In the genomic region with DNA sequence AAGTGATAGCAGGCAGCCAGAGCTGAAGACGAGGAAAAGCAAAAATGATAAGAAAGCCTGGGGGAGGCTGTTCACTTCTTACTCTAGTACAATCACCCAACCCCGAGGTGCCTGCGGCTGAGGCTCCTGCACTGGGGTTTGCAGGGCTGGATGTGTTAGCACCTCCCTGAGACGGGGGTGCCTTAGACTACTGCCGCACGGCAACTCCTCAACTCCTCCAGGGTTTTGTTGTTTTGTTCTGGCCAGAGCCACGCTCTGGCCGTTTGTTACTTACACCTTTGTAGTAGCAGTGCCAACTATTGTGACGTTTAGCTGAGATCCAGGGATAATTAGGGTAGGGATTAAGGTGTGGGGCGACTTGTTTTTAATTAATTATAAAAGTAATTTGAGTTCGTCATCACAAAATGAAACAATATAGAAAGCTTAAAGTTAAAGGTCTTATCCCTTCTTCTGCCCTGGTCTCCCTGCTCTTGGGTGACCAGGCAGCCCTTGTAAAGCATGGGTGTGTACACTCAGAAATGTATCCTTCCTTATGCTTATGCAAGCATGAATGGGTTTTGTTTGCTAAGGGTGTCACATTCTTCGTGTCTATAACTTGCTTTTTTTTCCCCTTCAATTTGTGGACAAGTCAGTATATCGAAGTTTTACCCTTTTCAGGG, we compare ENCODE assay signal across 2 cellular contexts.
TF ChIP-seq lines count a peak whose summit lies in the region.

No MANE protein-coding gene starts in this region.

TF ChIP-seq in A549, 52 proteins besides CTCF, POLR2A, EP300 and RAD21 (continued from another document):
- TF ChIP-seq, protein P1, sequence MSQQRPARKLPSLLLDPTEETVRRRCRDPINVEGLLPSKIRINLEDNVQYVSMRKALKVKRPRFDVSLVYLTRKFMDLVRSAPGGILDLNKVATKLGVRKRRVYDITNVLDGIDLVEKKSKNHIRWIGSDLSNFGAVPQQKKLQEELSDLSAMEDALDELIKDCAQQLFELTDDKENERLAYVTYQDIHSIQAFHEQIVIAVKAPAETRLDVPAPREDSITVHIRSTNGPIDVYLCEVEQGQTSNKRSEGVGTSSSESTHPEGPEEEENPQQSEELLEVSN (IDR thresholded peaks at IDR 0.05; ENCODE audit: borderline replicate concordance, low read depth), result no peak
- TF ChIP-seq NPAS2 (CRISPR knock-in tag; IDR thresholded peaks at IDR 0.05; ENCODE audit: borderline replicate concordance), result no peak
- TF ChIP-seq, protein P2, sequence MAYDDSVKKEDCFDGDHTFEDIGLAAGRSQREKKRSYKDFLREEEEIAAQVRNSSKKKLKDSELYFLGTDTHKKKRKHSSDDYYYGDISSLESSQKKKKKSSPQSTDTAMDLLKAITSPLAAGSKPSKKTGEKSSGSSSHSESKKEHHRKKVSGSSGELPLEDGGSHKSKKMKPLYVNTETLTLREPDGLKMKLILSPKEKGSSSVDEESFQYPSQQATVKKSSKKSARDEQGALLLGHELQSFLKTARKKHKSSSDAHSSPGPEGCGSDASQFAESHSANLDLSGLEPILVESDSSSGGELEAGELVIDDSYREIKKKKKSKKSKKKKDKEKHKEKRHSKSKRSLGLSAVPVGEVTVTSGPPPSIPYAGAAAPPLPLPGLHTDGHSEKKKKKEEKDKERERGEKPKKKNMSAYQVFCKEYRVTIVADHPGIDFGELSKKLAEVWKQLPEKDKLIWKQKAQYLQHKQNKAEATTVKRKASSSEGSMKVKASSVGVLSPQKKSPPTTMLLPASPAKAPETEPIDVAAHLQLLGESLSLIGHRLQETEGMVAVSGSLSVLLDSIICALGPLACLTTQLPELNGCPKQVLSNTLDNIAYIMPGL (CRISPR knock-in tag; IDR thresholded peaks at IDR 0.05; ENCODE audit: borderline replicate concordance), result no peak

TF ChIP-seq in SK-N-SH treated with all-trans-retinoic acid at 6 μM for 48 hours, 23 proteins besides CTCF, POLR2A, EP300 and RAD21 (continued from another document):
- TF ChIP-seq TCF4 (CRISPR knock-in tag; IDR thresholded peaks at IDR 0.05; ENCODE audit: borderline replicate concordance) (no peak), PPARA (CRISPR knock-in tag; IDR thresholded peaks at IDR 0.05; ENCODE audit: borderline replicate concordance) (no peak), ZNF70 (CRISPR knock-in tag; IDR thresholded peaks at IDR 0.05) (no peak), SNAI2 (CRISPR knock-in tag; IDR thresholded peaks at IDR 0.05) (no peak), ISL1 (CRISPR knock-in tag; IDR thresholded peaks at IDR 0.05) (no peak), ZFP3 (CRISPR knock-in tag; IDR thresholded peaks at IDR 0.05) (no peak), ZFP30 (CRISPR knock-in tag; IDR thresholded peaks at IDR 0.05) (no peak), CSDC2 (CRISPR knock-in tag; IDR thresholded peaks at IDR 0.05) (no peak), RARB (CRISPR knock-in tag; IDR thresholded peaks at IDR 0.05) (no peak), ARNTL (CRISPR knock-in tag; IDR thresholded peaks at IDR 0.05; ENCODE audit: borderline replicate concordance, low read depth) (no peak)
- TF ChIP-seq, protein P3, sequence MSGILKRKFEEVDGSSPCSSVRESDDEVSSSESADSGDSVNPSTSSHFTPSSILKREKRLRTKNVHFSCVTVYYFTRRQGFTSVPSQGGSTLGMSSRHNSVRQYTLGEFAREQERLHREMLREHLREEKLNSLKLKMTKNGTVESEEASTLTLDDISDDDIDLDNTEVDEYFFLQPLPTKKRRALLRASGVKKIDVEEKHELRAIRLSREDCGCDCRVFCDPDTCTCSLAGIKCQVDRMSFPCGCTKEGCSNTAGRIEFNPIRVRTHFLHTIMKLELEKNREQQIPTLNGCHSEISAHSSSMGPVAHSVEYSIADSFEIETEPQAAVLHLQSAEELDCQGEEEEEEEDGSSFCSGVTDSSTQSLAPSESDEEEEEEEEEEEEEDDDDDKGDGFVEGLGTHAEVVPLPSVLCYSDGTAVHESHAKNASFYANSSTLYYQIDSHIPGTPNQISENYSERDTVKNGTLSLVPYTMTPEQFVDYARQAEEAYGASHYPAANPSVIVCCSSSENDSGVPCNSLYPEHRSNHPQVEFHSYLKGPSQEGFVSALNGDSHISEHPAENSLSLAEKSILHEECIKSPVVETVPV (CRISPR knock-in tag; IDR thresholded peaks at IDR 0.05), result no peak
- TF ChIP-seq, protein P4, sequence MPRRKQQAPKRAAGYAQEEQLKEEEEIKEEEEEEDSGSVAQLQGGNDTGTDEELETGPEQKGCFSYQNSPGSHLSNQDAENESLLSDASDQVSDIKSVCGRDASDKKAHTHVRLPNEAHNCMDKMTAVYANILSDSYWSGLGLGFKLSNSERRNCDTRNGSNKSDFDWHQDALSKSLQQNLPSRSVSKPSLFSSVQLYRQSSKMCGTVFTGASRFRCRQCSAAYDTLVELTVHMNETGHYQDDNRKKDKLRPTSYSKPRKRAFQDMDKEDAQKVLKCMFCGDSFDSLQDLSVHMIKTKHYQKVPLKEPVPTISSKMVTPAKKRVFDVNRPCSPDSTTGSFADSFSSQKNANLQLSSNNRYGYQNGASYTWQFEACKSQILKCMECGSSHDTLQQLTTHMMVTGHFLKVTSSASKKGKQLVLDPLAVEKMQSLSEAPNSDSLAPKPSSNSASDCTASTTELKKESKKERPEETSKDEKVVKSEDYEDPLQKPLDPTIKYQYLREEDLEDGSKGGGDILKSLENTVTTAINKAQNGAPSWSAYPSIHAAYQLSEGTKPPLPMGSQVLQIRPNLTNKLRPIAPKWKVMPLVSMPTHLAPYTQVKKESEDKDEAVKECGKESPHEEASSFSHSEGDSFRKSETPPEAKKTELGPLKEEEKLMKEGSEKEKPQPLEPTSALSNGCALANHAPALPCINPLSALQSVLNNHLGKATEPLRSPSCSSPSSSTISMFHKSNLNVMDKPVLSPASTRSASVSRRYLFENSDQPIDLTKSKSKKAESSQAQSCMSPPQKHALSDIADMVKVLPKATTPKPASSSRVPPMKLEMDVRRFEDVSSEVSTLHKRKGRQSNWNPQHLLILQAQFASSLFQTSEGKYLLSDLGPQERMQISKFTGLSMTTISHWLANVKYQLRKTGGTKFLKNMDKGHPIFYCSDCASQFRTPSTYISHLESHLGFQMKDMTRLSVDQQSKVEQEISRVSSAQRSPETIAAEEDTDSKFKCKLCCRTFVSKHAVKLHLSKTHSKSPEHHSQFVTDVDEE (CRISPR knock-in tag; IDR thresholded peaks at IDR 0.05), result no peak
TF ChIP-seq in SK-N-SH treated with all-trans-retinoic acid at 6 μM for 48 hours: peak in this region for 0.
